8 cellular contexts compared by ENCODE assay signal in genomic region chr4:184267673-184268573, GRCh38. TPM values are rescaled to one million over a fixed set of nuclear protein-coding genes. Genes with fewer than 3 reads are reported as not detected.
DNase-seq lines count a peak whose midpoint lies in the region; ATAC-seq and TF ChIP-seq lines count a peak whose summit lies in the region.

No MANE protein-coding gene starts in this region.

- H3K27me3 ChIP-seq in ACC112 (ENCODE audit: insufficient read depth, low read length) = no peaks in the 10 kb centered on the region
- no peaks in the 10 kb centered on the region for H3K27me3 ChIP-seq in PC-3 (ENCODE audit: low read length)
- no peaks in the 10 kb centered on the region for H3K27me3 ChIP-seq in skeletal muscle satellite cell (ENCODE audit: control insufficient read depth, insufficient read depth, low read length)

- no peaks in the 10 kb centered on the region for H4K20me1 ChIP-seq in PC-3 (ENCODE audit: low read length)

- peak overlapping the region; percentile 96 for H3K27ac ChIP-seq in ACC112 (ENCODE audit: low read depth, low read length)
- peak overlapping the region; percentile 57 for H3K27ac ChIP-seq in PC-3 (ENCODE audit: low read length)

- no peaks in the 10 kb centered on the region for H3F3A ChIP-seq in PC-3 (ENCODE audit: low read length, unreplicated experiment)

- no peaks in the 10 kb centered on the region for H3K9me2 ChIP-seq in PC-3 (replicated peaks; ENCODE audit: low read length)

- no TSS peak for BruUV-seq in PC-3 (replicated peaks; lab: Mats Ljungman, UMichigan)

- intact Hi-C loops in PC-3 (cut with micrococcal nuclease) = loop anchor here (5.0 to 10.0 kb wide), 3 partner anchors 149 to 467 kb away; partner anchors contain the start of genes CENPU and IRF2

- no peak overlapping the region for H3K27ac Mint-ChIP-seq in type B pancreatic cell

- H3K4me2 ChIP-seq in PC-3 (ENCODE audit: low read length) (peak overlapping the region; percentile 75), skeletal muscle satellite cell (ENCODE audit: low read length) (peak overlapping the region; percentile 89)

- DNase-seq in PC-3 = peak; percentile 65
- DNase-seq in activated T-helper 1 cell treated with Interleukin-2 at 50 U/mL for 16 hours (ENCODE audit: low read depth) = peak; percentile 23
- DNase-seq in foreskin fibroblast = peak; percentile 70 to 80
- no peak for DNase-seq in type B pancreatic cell (ENCODE audit: extremely low spot score, unreplicated experiment)

- H3K4me1 Mint-ChIP-seq in type B pancreatic cell (ENCODE audit: unreplicated experiment) = peaks cover 5% of the 10 kb centered on the region

- H3K36me3 Mint-ChIP-seq in type B pancreatic cell = no peaks in the 10 kb centered on the region

- peaks cover 7% of the 10 kb centered on the region for H3K27me3 Mint-ChIP-seq in type B pancreatic cell

- no peak overlapping the region for H3K4me3 Mint-ChIP-seq in type B pancreatic cell

- H3K36me3 ChIP-seq in ACC112 (ENCODE audit: insufficient read depth, low read length) (no peaks in the 10 kb centered on the region), PC-3 (ENCODE audit: low read depth, low read length) (no peaks in the 10 kb centered on the region; the same call in 1 of the 2 replicates), skeletal muscle satellite cell (ENCODE audit: insufficient read depth, low read length) (no peaks in the 10 kb centered on the region)

- H3K9me3 Mint-ChIP-seq in type B pancreatic cell = no peaks in the 10 kb centered on the region

- H3K4me3 ChIP-seq in ACC112 (ENCODE audit: low read depth, low read length) (peak overlapping the region; percentile 56), PC-3 (ENCODE audit: low read length) (peak overlapping the region; percentile 47), foreskin fibroblast (ENCODE audit: low read depth in 1 of 2, low read length in 2 of 2) (peak overlapping the region; percentile 12 to 24), skeletal muscle satellite cell (ENCODE audit: low read length) (peak overlapping the region; percentile 73)

- H3K4me1 ChIP-seq in ACC112 (ENCODE audit: control insufficient read depth, insufficient read depth, low read length, unreplicated experiment) (peaks cover 40% of the 10 kb centered on the region), PC-3 (ENCODE audit: insufficient read depth, low read length) (peaks cover 25% of the 10 kb centered on the region), skeletal muscle satellite cell (ENCODE audit: control insufficient read depth, insufficient read depth, low read length) (peaks cover 30% of the 10 kb centered on the region)

- H3K79me2 ChIP-seq in ACC112 (ENCODE audit: control insufficient read depth, insufficient read depth, low read length, unreplicated experiment) = no peaks in the 10 kb centered on the region
- H3K79me2 ChIP-seq in PC-3 (ENCODE audit: low read length) = no peaks in the 10 kb centered on the region

- H2AFZ ChIP-seq in ACC112 (ENCODE audit: low read length, unreplicated experiment) = peak overlapping the region; percentile 61
- H2AFZ ChIP-seq in PC-3 (ENCODE audit: low read length) = peak overlapping the region; percentile 68

- ATAC-seq in GM18909 (IDR thresholded peaks at IDR 0.05; ENCODE audit: poor library complexity, unreplicated experiment) (peak; percentile 85), HG03108 (IDR thresholded peaks at IDR 0.05; ENCODE audit: unreplicated experiment) (peak; percentile 71), PC-3 (peak; percentile 59; the same call in 1 of the 2 replicates)

- CTCF ChIA-PET in PC-3 (lab: Charles Lee) = no interaction called here

- POLR2A ChIA-PET in PC-3 (lab: Charles Lee; ENCODE audit: unreplicated experiment) = no interaction called here

- no peak for TF ChIP-seq CTCF in PC-3 (conservative IDR thresholded peaks at IDR 0.05; ENCODE audit: low read depth, low read length)
- TF ChIP-seq CTCF in foreskin fibroblast (IDR thresholded peaks at IDR 0.05; ENCODE audit: low read depth, low read length) = no peak
- no peak for TF ChIP-seq CTCF in type B pancreatic cell (conservative IDR thresholded peaks at IDR 0.05)

- H3K9ac ChIP-seq in PC-3 (ENCODE audit: low read length) (no peak overlapping the region), skeletal muscle satellite cell (ENCODE audit: low read depth, low read length) (peak overlapping the region; percentile 78)

- no peaks in the 10 kb centered on the region for H3K9me3 ChIP-seq in PC-3 (ENCODE audit: low read length)
- H3K9me3 ChIP-seq in skeletal muscle satellite cell (replicated peaks; ENCODE audit: low read length) = no peaks in the 10 kb centered on the region

RNA-seq across cellular contexts. Expression of gene ENPP6, which starts 50.2 kb away (rescaled TPM):
- total RNA-seq in PC-3 (2014; rRNA removed) (not detected in 2 replicates), type B pancreatic cell (ENCODE audit: low replicate concordance) (0.51 TPM in 1 of 2 replicates, not detected in the other)
- under 0.01 TPM in 1 of 2 replicates, not detected in the other for total RNA-seq in skeletal muscle satellite cell (2012; rRNA removed)

Comparison
In these comparisons a context has a peak if more than half of its experiments do, and no peak if none do; other contexts are left out.
1. H3K4me3 ChIP-seq: peak in every context shown above with its lines; median percentile 73 in skeletal muscle satellite cell; 56 in ACC112; 47 in PC-3; 18 in foreskin fibroblast.